In the genomic region with DNA sequence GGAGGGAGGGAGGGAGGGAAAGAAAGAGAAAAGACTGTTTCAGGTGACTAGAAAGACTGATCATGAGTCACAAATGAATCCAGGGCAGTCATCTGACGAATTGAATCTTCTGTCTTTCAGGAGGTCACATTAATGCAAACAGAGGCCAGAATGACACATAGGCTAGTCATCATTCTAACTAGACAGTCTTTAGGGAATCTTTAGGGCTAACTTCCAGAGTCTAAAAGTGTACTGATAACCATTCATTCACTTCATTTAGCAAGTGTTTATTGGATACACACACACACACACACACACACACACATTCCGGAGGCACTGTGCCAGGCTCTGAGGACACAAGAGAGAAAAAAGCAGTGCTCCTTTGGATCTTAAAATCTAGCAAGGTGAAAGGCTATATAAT, we compare ENCODE assay signal across 1 cellular context.
TF ChIP-seq lines count a peak whose summit lies in the region.

No MANE protein-coding gene starts in this region.

TF ChIP-seq in GM12878, 131 proteins besides CTCF, POLR2A, EP300 and RAD21 (continued from another document):
- TF ChIP-seq, protein P1, sequence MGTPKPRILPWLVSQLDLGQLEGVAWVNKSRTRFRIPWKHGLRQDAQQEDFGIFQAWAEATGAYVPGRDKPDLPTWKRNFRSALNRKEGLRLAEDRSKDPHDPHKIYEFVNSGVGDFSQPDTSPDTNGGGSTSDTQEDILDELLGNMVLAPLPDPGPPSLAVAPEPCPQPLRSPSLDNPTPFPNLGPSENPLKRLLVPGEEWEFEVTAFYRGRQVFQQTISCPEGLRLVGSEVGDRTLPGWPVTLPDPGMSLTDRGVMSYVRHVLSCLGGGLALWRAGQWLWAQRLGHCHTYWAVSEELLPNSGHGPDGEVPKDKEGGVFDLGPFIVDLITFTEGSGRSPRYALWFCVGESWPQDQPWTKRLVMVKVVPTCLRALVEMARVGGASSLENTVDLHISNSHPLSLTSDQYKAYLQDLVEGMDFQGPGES (IDR thresholded peaks at IDR 0.05): no peak
- TF ChIP-seq NBN (IDR thresholded peaks at IDR 0.05) (no peak), TAF1 (IDR thresholded peaks at IDR 0.05; ENCODE audit: borderline replicate concordance, low read depth, low read length) (no peak), RBBP5 (conservative IDR thresholded peaks at IDR 0.05) (no peak), SMARCA5 (IDR thresholded peaks at IDR 0.05) (no peak), TCF12 (IDR thresholded peaks at IDR 0.05; ENCODE audit: low read depth, low read length) (no peak), NR2F1 (conservative IDR thresholded peaks at IDR 0.05) (no peak), SUPT20H (IDR thresholded peaks at IDR 0.05; ENCODE audit: borderline replicate concordance, control insufficient read depth, low read depth, low read length) (no peak), RCOR1 (conservative IDR thresholded peaks at IDR 0.05; ENCODE audit: low read depth, low read length) (no peak), POU2F2 (IDR thresholded peaks at IDR 0.05; ENCODE audit: borderline replicate concordance, low read depth, low read length) (no peak)
- TF ChIP-seq, protein P2, sequence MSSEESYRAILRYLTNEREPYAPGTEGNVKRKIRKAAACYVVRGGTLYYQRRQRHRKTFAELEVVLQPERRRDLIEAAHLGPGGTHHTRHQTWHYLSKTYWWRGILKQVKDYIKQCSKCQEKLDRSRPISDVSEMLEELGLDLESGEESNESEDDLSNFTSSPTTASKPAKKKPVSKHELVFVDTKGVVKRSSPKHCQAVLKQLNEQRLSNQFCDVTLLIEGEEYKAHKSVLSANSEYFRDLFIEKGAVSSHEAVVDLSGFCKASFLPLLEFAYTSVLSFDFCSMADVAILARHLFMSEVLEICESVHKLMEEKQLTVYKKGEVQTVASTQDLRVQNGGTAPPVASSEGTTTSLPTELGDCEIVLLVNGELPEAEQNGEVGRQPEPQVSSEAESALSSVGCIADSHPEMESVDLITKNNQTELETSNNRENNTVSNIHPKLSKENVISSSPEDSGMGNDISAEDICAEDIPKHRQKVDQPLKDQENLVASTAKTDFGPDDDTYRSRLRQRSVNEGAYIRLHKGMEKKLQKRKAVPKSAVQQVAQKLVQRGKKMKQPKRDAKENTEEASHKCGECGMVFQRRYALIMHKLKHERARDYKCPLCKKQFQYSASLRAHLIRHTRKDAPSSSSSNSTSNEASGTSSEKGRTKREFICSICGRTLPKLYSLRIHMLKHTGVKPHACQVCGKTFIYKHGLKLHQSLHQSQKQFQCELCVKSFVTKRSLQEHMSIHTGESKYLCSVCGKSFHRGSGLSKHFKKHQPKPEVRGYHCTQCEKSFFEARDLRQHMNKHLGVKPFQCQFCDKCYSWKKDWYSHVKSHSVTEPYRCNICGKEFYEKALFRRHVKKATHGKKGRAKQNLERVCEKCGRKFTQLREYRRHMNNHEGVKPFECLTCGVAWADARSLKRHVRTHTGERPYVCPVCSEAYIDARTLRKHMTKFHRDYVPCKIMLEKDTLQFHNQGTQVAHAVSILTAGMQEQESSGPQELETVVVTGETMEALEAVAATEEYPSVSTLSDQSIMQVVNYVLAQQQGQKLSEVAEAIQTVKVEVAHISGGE (CRISPR knock-in tag; IDR thresholded peaks at IDR 0.05): no peak
- TF ChIP-seq, protein P3, sequence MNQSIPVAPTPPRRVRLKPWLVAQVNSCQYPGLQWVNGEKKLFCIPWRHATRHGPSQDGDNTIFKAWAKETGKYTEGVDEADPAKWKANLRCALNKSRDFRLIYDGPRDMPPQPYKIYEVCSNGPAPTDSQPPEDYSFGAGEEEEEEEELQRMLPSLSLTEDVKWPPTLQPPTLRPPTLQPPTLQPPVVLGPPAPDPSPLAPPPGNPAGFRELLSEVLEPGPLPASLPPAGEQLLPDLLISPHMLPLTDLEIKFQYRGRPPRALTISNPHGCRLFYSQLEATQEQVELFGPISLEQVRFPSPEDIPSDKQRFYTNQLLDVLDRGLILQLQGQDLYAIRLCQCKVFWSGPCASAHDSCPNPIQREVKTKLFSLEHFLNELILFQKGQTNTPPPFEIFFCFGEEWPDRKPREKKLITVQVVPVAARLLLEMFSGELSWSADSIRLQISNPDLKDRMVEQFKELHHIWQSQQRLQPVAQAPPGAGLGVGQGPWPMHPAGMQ (IDR thresholded peaks at IDR 0.05; ENCODE audit: borderline replicate concordance): no peak
